In the genomic region with DNA sequence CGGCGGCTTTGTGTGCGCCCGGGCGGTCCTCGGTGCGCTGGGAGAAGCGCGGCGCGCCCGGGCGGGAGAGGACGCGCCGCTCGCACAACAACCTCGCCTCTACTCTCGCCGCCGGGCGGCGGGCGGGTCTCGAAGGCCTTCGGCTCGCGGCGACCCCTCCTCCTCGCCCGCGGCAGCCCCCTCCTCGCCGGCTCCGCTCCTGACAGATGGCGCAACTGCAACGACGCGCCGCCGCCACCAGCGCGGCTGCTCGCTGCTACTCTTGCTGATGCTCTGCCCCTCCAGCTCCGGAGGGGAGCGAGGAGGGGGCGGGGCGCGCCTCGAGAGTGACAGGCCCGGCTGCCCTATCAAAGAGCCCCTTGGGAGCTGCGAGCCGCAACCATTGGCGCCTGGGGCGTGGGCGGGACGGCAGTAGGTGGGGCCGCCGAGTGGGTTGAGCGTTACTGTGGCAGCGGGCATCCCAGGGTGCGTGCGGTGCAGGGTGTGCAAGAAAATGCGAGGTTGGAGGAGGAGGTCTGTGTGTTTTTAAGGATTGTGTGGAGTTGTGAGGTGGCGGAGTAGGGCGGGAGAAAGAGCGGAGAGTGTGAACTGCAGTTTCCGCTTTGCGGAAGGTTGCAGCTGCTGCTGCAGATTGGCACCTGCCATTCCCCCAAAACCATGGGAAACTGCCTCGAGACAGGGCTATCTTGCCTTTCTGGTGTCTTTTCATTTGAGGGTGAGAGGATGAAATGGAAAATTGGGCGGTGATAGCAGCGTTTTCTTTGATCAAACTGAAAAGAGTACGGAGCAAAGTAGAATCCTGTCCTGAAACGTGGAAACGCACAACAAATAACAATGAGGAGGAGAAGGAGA, we compare ENCODE assay signal across 1 cellular context.
TF ChIP-seq lines count a peak whose summit lies in the region.

Gene FYN (minus strand): TSS at position 275 of the 852 bp plus-strand sequence. CDS start 153,401 bp downstream, outside the sequence.

TF ChIP-seq in A549, 52 proteins besides CTCF, POLR2A, EP300 and RAD21 (continued from another document):
- TF ChIP-seq, protein P1, sequence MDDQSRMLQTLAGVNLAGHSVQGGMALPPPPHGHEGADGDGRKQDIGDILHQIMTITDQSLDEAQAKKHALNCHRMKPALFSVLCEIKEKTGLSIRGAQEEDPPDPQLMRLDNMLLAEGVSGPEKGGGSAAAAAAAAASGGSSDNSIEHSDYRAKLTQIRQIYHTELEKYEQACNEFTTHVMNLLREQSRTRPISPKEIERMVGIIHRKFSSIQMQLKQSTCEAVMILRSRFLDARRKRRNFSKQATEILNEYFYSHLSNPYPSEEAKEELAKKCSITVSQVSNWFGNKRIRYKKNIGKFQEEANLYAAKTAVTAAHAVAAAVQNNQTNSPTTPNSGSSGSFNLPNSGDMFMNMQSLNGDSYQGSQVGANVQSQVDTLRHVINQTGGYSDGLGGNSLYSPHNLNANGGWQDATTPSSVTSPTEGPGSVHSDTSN (IDR thresholded peaks at IDR 0.05): peak; percentile 92
- 0 out of 2 replicates have a peak, but pooled peaks have one; percentile 13 for TF ChIP-seq RNF2 (IDR thresholded peaks at IDR 0.05; ENCODE audit: borderline replicate concordance, low read depth)
